Comparison of ENCODE assay signal across 19 cellular contexts in genomic region chr21:34814529-34814951, GRCh38.
A peak's percentile ranks its signal among the peaks of the same experiment; 100 is the strongest.
DNase-seq lines count a peak whose midpoint lies in the region; ATAC-seq and TF ChIP-seq lines count a peak whose summit lies in the region.
"Had no signal": no experiment of that assay in that cellular context is flagged by ENCODE, and none has a peak within 500 bp of the region (broad histone marks: within the 10 kb centered on the region; RNA-seq: fewer than 3 reads in every experiment).

No MANE protein-coding gene starts in this region.

- POLR2A ChIA-PET in RWPE1 (lab: Yijun Ruan, JAX; ENCODE audit: low non-redundant PET) = no interaction called here

- WGBS in suprapubic skin = 48% methylated on average over 6 of the region's 6 CpGs
- 64 to 66% methylated on average over 6 of the region's 6 CpGs for WGBS in tibial nerve, 2 donors

- H3K4me1 ChIP-seq in suprapubic skin (peaks cover 61% of the 10 kb centered on the region), tibial nerve (peaks cover 0 to 34% (median 5%) of the 10 kb centered on the region in 4 donors), left ventricle myocardium inferior (no peaks in the 10 kb centered on the region)

- no peak for TF ChIP-seq CTCF in RWPE1 (conservative IDR thresholded peaks at IDR 0.05; ENCODE audit: low read depth)
- no peak for TF ChIP-seq CTCF in epithelial cell of esophagus (IDR thresholded peaks at IDR 0.05; ENCODE audit: insufficient read depth, low read depth, low read length, missing control alignments)
- no peak for TF ChIP-seq CTCF in suprapubic skin (IDR thresholded peaks at IDR 0.05)
- no peak for TF ChIP-seq CTCF in tibial nerve (IDR thresholded peaks at IDR 0.05)
- TF ChIP-seq CTCF in left ventricle myocardium inferior (IDR thresholded peaks at IDR 0.05; ENCODE audit: borderline replicate concordance) = no peak

- CTCF ChIA-PET in RWPE1 (lab: Yijun Ruan, JAX) = interaction anchor here (1.0 kb wide), 1 partner anchor 12 kb away, joined by 4 read pairs; no protein-coding TSS in a partner anchor

- no peak for ATAC-seq in HG02870 (IDR thresholded peaks at IDR 0.05; ENCODE audit: unreplicated experiment)
- ATAC-seq: activated naive CD4-positive, alpha-beta T cell treated with anti-CD3 and anti-CD28 coated beads, Interleukin-2, amount 50 U/mL, for 72 hours; left colon; sciatic nerve had no signal

- TF ChIP-seq EP300 in suprapubic skin (IDR thresholded peaks at IDR 0.05) = no peak
- no peak for TF ChIP-seq EP300 in tibial nerve (IDR thresholded peaks at IDR 0.05)

- H3K36me3 ChIP-seq in suprapubic skin = no peaks in the 10 kb centered on the region
- H3K36me3 ChIP-seq in tibial nerve = peaks cover 0 to 49% (median 0%) of the 10 kb centered on the region in 3 donors
- H3K36me3 ChIP-seq in left ventricle myocardium inferior = no peaks in the 10 kb centered on the region
- H3K36me3 ChIP-seq: ovary had no signal

- H3K4me3 ChIP-seq in epithelial cell of esophagus (ENCODE audit: low read length) (no peak overlapping the region), suprapubic skin (no peak overlapping the region), tibial nerve (no peak overlapping the region), left ventricle myocardium inferior (no peak overlapping the region)
- H3K4me3 ChIP-seq: ovary, testis had no signal

- no peaks in the 10 kb centered on the region for H3K9me3 ChIP-seq in suprapubic skin
- H3K9me3 ChIP-seq in tibial nerve = no peaks in the 10 kb centered on the region
- no peaks in the 10 kb centered on the region for H3K9me3 ChIP-seq in left ventricle myocardium inferior (replicated peaks)
- H3K9me3 ChIP-seq: ovary, testis had no signal

- TF ChIP-seq POLR2A in suprapubic skin (IDR thresholded peaks at IDR 0.05) = no peak
- no peak for TF ChIP-seq POLR2A in tibial nerve (IDR thresholded peaks at IDR 0.05)

- peak; percentile 87 for DNase-seq in ELF-1 (ENCODE audit: low read depth, low spot score)
- DNase-seq in RWPE1 (ENCODE audit: low spot score) = no peak
- peak; percentile 78 for DNase-seq in epithelial cell of esophagus (ENCODE audit: low read depth)
- DNase-seq in suprapubic skin (ENCODE audit: low spot score in 2 of 2) = no peak
- no peak for DNase-seq in tibial nerve (ENCODE audit: low spot score in 2 of 2)
- DNase-seq in left ventricle myocardium inferior = no peak
- DNase-seq: KBM-7; left colon; NCI-H1105; NCI-H2227 treated with DMSO at 0.1 percent for 48 hours; ovary; SHP77 treated with DMSO at 0.1 percent for 48 hours; stimulated activated CD4-positive, alpha-beta T cell treated with anti-CD3 and anti-CD28 coated beads, Interleukin-4, amount 100 ng/mL, for 1 hour; T-helper 9 cell; testis had no signal

- no peaks in the 10 kb centered on the region for H3K27me3 ChIP-seq in suprapubic skin
- no peaks in the 10 kb centered on the region for H3K27me3 ChIP-seq in tibial nerve
- peaks cover 79% of the 10 kb centered on the region for H3K27me3 ChIP-seq in left ventricle myocardium inferior (ENCODE audit: low read depth)
- H3K27me3 ChIP-seq: ovary, testis had no signal

- intact Hi-C loops in left ventricle myocardium inferior (cut with micrococcal nuclease) = no loop called here

- peak overlapping the region; percentile 99 for H3K27ac ChIP-seq in RWPE1
- peak overlapping the region; percentile 48 for H3K27ac ChIP-seq in suprapubic skin
- no peak overlapping the region for H3K27ac ChIP-seq in tibial nerve
- H3K27ac ChIP-seq in left ventricle myocardium inferior (replicated peaks) = no peak overlapping the region
- H3K27ac ChIP-seq: C4-2B, ovary, testis had no signal

Comparison
In these comparisons a context has a peak if more than half of its experiments do, and no peak if none do; other contexts are left out.
1. DNase-seq: peak in ELF-1 (single experiment) and epithelial cell of esophagus (single experiment); none in RWPE1 (single experiment), suprapubic skin (0 of 2), tibial nerve (0 of 2) and left ventricle myocardium inferior (single experiment).
2. H3K27ac ChIP-seq: peak in RWPE1 (single experiment) and suprapubic skin (single experiment); none in tibial nerve (0 of 4) and left ventricle myocardium inferior (single experiment).